11 cellular contexts compared by ENCODE assay signal in genomic region chr2:151422917-151423439, GRCh38. TPM values are rescaled to one million over a fixed set of nuclear protein-coding genes. Genes with fewer than 3 reads are reported as not detected.
A peak's percentile ranks its signal among the peaks of the same experiment; 100 is the strongest.
DNase-seq lines count a peak whose midpoint lies in the region; ATAC-seq and TF ChIP-seq lines count a peak whose summit lies in the region.
"Had no signal": no experiment of that assay in that cellular context is flagged by ENCODE, and none has a peak within 500 bp of the region (broad histone marks: within the 10 kb centered on the region; RNA-seq: fewer than 3 reads in every experiment).

No MANE protein-coding gene starts in this region.

- peaks cover 52% of the 10 kb centered on the region for H3K36me3 Mint-ChIP-seq in activated naive CD8-positive, alpha-beta T cell treated with anti-CD3 and anti-CD28 coated beads, Interleukin-2, amount 50 U/mL, for 24 hours (ENCODE audit: low read depth)
- peaks cover 36 to 55% of the 10 kb centered on the region in 2 donors for H3K36me3 Mint-ChIP-seq in stimulated activated naive B cell treated with anti-CD40 and anti-IgM and Interleukin-4, amounts not matched to agents 10 μg/mL and 1 μg/mL and 100 μg/mL, for 72 hours
- H3K36me3 Mint-ChIP-seq in progenitor cell of endocrine pancreas (ENCODE audit: insufficient read depth), result peaks cover 23% of the 10 kb centered on the region

- H3K27me3 Mint-ChIP-seq in activated naive CD8-positive, alpha-beta T cell treated with anti-CD3 and anti-CD28 coated beads, Interleukin-2, amount 50 U/mL, for 24 hours, result no peaks in the 10 kb centered on the region
- no peaks in the 10 kb centered on the region for H3K27me3 Mint-ChIP-seq in stimulated activated naive B cell treated with anti-CD40 and anti-IgM and Interleukin-4, amounts not matched to agents 10 μg/mL and 1 μg/mL and 100 μg/mL, for 72 hours
- no peaks in the 10 kb centered on the region for H3K27me3 Mint-ChIP-seq in progenitor cell of endocrine pancreas

- H3K27ac ChIP-seq in RWPE1, result no peak overlapping the region
- H3K27ac ChIP-seq: uterus, WERI-Rb-1 had no signal

- ATAC-seq in GM18519 (IDR thresholded peaks at IDR 0.05; ENCODE audit: low FRiP score, unreplicated experiment), result peak; percentile 64
- peak; percentile 70 for ATAC-seq in GM21381 (IDR thresholded peaks at IDR 0.05; ENCODE audit: unreplicated experiment)
- ATAC-seq in HG03135 (IDR thresholded peaks at IDR 0.05; ENCODE audit: unreplicated experiment), result peak; percentile 69
- peak; percentile 38 for ATAC-seq in activated naive CD8-positive, alpha-beta T cell treated with anti-CD3 and anti-CD28 coated beads, Interleukin-2, amount 50 U/mL, for 24 hours
- no peak for ATAC-seq in stimulated activated naive B cell treated with anti-CD40 and anti-IgM and Interleukin-4, amounts not matched to agents 10 μg/mL and 1 μg/mL and 100 μg/mL, for 72 hours (replicated peaks)

- H3K27ac Mint-ChIP-seq in activated naive CD8-positive, alpha-beta T cell treated with anti-CD3 and anti-CD28 coated beads, Interleukin-2, amount 50 U/mL, for 24 hours, result peak overlapping the region; percentile 69
- H3K27ac Mint-ChIP-seq in stimulated activated naive B cell treated with anti-CD40 and anti-IgM and Interleukin-4, amounts not matched to agents 10 μg/mL and 1 μg/mL and 100 μg/mL, for 72 hours, result no peak overlapping the region
- no peak overlapping the region for H3K27ac Mint-ChIP-seq in progenitor cell of endocrine pancreas

- POLR2A ChIA-PET in RWPE1 (lab: Yijun Ruan, JAX; ENCODE audit: low non-redundant PET), result no interaction called here

- no peaks in the 10 kb centered on the region for H3K9me3 Mint-ChIP-seq in activated naive CD8-positive, alpha-beta T cell treated with anti-CD3 and anti-CD28 coated beads, Interleukin-2, amount 50 U/mL, for 24 hours
- no peaks in the 10 kb centered on the region for H3K9me3 Mint-ChIP-seq in stimulated activated naive B cell treated with anti-CD40 and anti-IgM and Interleukin-4, amounts not matched to agents 10 μg/mL and 1 μg/mL and 100 μg/mL, for 72 hours
- no peaks in the 10 kb centered on the region for H3K9me3 Mint-ChIP-seq in progenitor cell of endocrine pancreas (ENCODE audit: low read depth)

- no peak overlapping the region for H3K4me3 Mint-ChIP-seq in activated naive CD8-positive, alpha-beta T cell treated with anti-CD3 and anti-CD28 coated beads, Interleukin-2, amount 50 U/mL, for 24 hours
- H3K4me3 Mint-ChIP-seq in stimulated activated naive B cell treated with anti-CD40 and anti-IgM and Interleukin-4, amounts not matched to agents 10 μg/mL and 1 μg/mL and 100 μg/mL, for 72 hours, result no peak overlapping the region
- no peak overlapping the region for H3K4me3 Mint-ChIP-seq in progenitor cell of endocrine pancreas (ENCODE audit: low read depth)

- DNase-seq in activated naive CD8-positive, alpha-beta T cell treated with anti-CD3 and anti-CD28 coated beads, Interleukin-2, amount 50 U/mL, for 24 hours, result no peak
- no peak for DNase-seq in RWPE1 (ENCODE audit: low spot score)
- DNase-seq in stimulated activated naive B cell treated with anti-CD40 and anti-IgM and Interleukin-4, amounts not matched to agents 10 μg/mL and 1 μg/mL and 100 μg/mL, for 72 hours, result no peak
- no peak for DNase-seq in HuH-7 (ENCODE audit: low spot score)
- DNase-seq in progenitor cell of endocrine pancreas (ENCODE audit: low spot score, unreplicated experiment), result no peak
- DNase-seq: NCI-H69, uterus, WERI-Rb-1 had no signal

- H3K4me1 Mint-ChIP-seq in activated naive CD8-positive, alpha-beta T cell treated with anti-CD3 and anti-CD28 coated beads, Interleukin-2, amount 50 U/mL, for 24 hours, result peaks cover 32% of the 10 kb centered on the region
- H3K4me1 Mint-ChIP-seq in stimulated activated naive B cell treated with anti-CD40 and anti-IgM and Interleukin-4, amounts not matched to agents 10 μg/mL and 1 μg/mL and 100 μg/mL, for 72 hours, result peaks cover 5 to 17% of the 10 kb centered on the region in 2 donors
- no peaks in the 10 kb centered on the region for H3K4me1 Mint-ChIP-seq in progenitor cell of endocrine pancreas (ENCODE audit: low read depth)

- CTCF ChIA-PET in RWPE1 (lab: Yijun Ruan, JAX), result interaction anchor here (0.6 kb wide), 1 partner anchor 1406 kb away, joined by 3 read pairs; no protein-coding TSS in a partner anchor

- TF ChIP-seq CTCF in RWPE1 (conservative IDR thresholded peaks at IDR 0.05; ENCODE audit: low read depth) (no peak), progenitor cell of endocrine pancreas (IDR thresholded peaks at IDR 0.05; ENCODE audit: unreplicated experiment) (no peak)

RNA-seq across cellular contexts. Expression of gene RIF1, which starts 13.3 kb away (rescaled TPM):
- 53.0 and 54.4 TPM in 2 replicates for total RNA-seq in progenitor cell of endocrine pancreas

Comparison
In these comparisons a context has a peak if more than half of its experiments do, and no peak if none do; other contexts are left out.
1. ATAC-seq: peak in GM18519 (single experiment), GM21381 (single experiment), HG03135 (single experiment) and activated naive CD8-positive, alpha-beta T cell treated with anti-CD3 and anti-CD28 coated beads, Interleukin-2, amount 50 U/mL, for 24 hours (single experiment); none in stimulated activated naive B cell treated with anti-CD40 and anti-IgM and Interleukin-4, amounts not matched to agents 10 μg/mL and 1 μg/mL and 100 μg/mL, for 72 hours (0 of 2).